In genomic region chr22:37906364-37907008, GRCh38 we compare ENCODE assay signal across 6 cellular contexts. TPM values are rescaled to one million over a fixed set of nuclear protein-coding genes. Genes with fewer than 3 reads are reported as not detected.
DNase-seq lines count a peak whose midpoint lies in the region; ATAC-seq and TF ChIP-seq lines count a peak whose summit lies in the region.

No MANE protein-coding gene starts in this region.

- no peaks in the 10 kb centered on the region; the same call in 1 of the 2 replicates for H3K79me2 ChIP-seq in GM23338 (replicated peaks; ENCODE audit: insufficient read depth)

- peaks cover 12% of the 10 kb centered on the region for H3K27me3 Mint-ChIP-seq in GM23338 (ENCODE audit: insufficient read depth, low read depth, poor library complexity)
- H3K27me3 Mint-ChIP-seq in activated CD4-positive, alpha-beta T cell treated with anti-CD3 and anti-CD28 coated beads for 36 hours = no peaks in the 10 kb centered on the region
- H3K27me3 Mint-ChIP-seq in glutamatergic neuron (ENCODE audit: unreplicated experiment) = peaks cover 24% of the 10 kb centered on the region

- no peaks in the 10 kb centered on the region for H3K36me3 ChIP-seq in GM23338 (ENCODE audit: insufficient read depth)
- H3K36me3 ChIP-seq in stomach smooth muscle (ENCODE audit: control insufficient read depth in 2 of 2, insufficient read depth in 2 of 2, low read length in 2 of 2) = peaks cover 0 to 4% of the 10 kb centered on the region in 2 donors

- CTCF ChIA-PET in AG04450 (lab: Charles Lee) = interaction anchor here (0.6 to 3.4 kb wide), 4 partner anchors 19 to 28 kb away, joined by 3 to 25 read pairs (median 4); no protein-coding TSS in a partner anchor
- CTCF ChIA-PET in activated CD4-positive, alpha-beta T cell treated with anti-CD3 and anti-CD28 coated beads for 36 hours (lab: Charles Lee) = interaction anchor here (0.6 to 2.1 kb wide), 8 partner anchors 9 to 99 kb away, joined by 3 to 14 read pairs (median 4); partner anchors contain the start of gene GCAT

- H3K4me2 ChIP-seq in GM23338 = peak overlapping the region; percentile 89

- H3K4me3 Mint-ChIP-seq in GM23338 (peak overlapping the region; percentile 77), glutamatergic neuron (ENCODE audit: unreplicated experiment) (peak overlapping the region; percentile 93)
- peak overlapping the region; percentile 71 for H3K4me3 Mint-ChIP-seq in activated CD4-positive, alpha-beta T cell treated with anti-CD3 and anti-CD28 coated beads for 36 hours

- H2AFZ ChIP-seq in GM23338 = peak overlapping the region; percentile 59; the same call in 1 of the 2 replicates

- H4K20me1 ChIP-seq in GM23338 (replicated peaks; ENCODE audit: insufficient read depth) = no peaks in the 10 kb centered on the region; the same call in 1 of the 2 replicates

- H3K27ac Mint-ChIP-seq in GM23338 = no peak overlapping the region
- H3K27ac Mint-ChIP-seq in activated CD4-positive, alpha-beta T cell treated with anti-CD3 and anti-CD28 coated beads for 36 hours = no peak overlapping the region
- peak overlapping the region; percentile 90 for H3K27ac Mint-ChIP-seq in glutamatergic neuron (ENCODE audit: unreplicated experiment)

- H3F3A ChIP-seq in GM23338 (replicated peaks; ENCODE audit: low read depth) = peaks cover 21% of the 10 kb centered on the region

- peak; percentile 8; the same call in 2 of the 3 replicates for ATAC-seq in GM23338
- ATAC-seq in activated CD4-positive, alpha-beta T cell treated with anti-CD3 and anti-CD28 coated beads for 36 hours = peak; percentile 32

- H3K4me1 ChIP-seq in GM23338 (ENCODE audit: insufficient read depth) = peaks cover 27% of the 10 kb centered on the region
- H3K4me1 ChIP-seq in stomach smooth muscle (ENCODE audit: control insufficient read depth, insufficient read depth, low read length) = peaks cover 55% of the 10 kb centered on the region

- H3K36me3 Mint-ChIP-seq in GM23338 (ENCODE audit: low read depth) (peaks cover 4% of the 10 kb centered on the region; the same call in 1 of the 3 replicates), glutamatergic neuron (ENCODE audit: unreplicated experiment) (no peaks in the 10 kb centered on the region)
- no peaks in the 10 kb centered on the region for H3K36me3 Mint-ChIP-seq in activated CD4-positive, alpha-beta T cell treated with anti-CD3 and anti-CD28 coated beads for 36 hours (ENCODE audit: low read depth)

- POLR2A ChIA-PET in AG04450 (lab: Yijun Ruan, JAX) = interaction anchor here (0.6 to 2.8 kb wide), 6 partner anchors 10 to 47 kb away, joined by 3 to 13 read pairs (median 6); partner anchors contain the start of genes C22orf23 and POLR2F
- POLR2A ChIA-PET in activated CD4-positive, alpha-beta T cell treated with anti-CD3 and anti-CD28 coated beads for 36 hours (lab: Charles Lee) = interaction anchor here (0.9 to 1.3 kb wide), 3 partner anchors 10 to 60 kb away, joined by 3 read pairs; no protein-coding TSS in a partner anchor

- peaks cover 37% of the 10 kb centered on the region for H3K4me1 Mint-ChIP-seq in GM23338
- H3K4me1 Mint-ChIP-seq in activated CD4-positive, alpha-beta T cell treated with anti-CD3 and anti-CD28 coated beads for 36 hours = peaks cover 21% of the 10 kb centered on the region
- H3K4me1 Mint-ChIP-seq in glutamatergic neuron (ENCODE audit: low read depth, unreplicated experiment) = peaks cover 34% of the 10 kb centered on the region

- no peak for DNase-seq in AG04450 (ENCODE audit: low read depth, low spot score)
- peak; percentile 67 for DNase-seq in GM23338 (ENCODE audit: low spot score)
- DNase-seq in activated CD4-positive, alpha-beta T cell treated with anti-CD3 and anti-CD28 coated beads for 36 hours = peak; percentile 55
- peak; percentile 53 for DNase-seq in glutamatergic neuron
- no peak for DNase-seq in HuH-7.5 (ENCODE audit: low spot score)

- intact Hi-C loops in activated CD4-positive, alpha-beta T cell treated with anti-CD3 and anti-CD28 coated beads for 36 hours (cut with DNase I, micrococcal nuclease) = loop anchor here (1.0 to 5.0 kb wide), 8 partner anchors 28 to 664 kb away; partner anchors contain the start of genes C22orf23 (in 2 of the 2), POLR2F (in 2 of the 2), ANKRD54 (in 1 of the 2) and DMC1 (in 1 of the 2)

- H3K4me3 ChIP-seq in AG04450 (ENCODE audit: low read depth, low read length) (peak overlapping the region; percentile 73), GM23338 (peak overlapping the region; percentile 75), stomach smooth muscle (ENCODE audit: low read length in 2 of 2) (peak overlapping the region; percentile 74 to 88)

- no peak for TF ChIP-seq CTCF in AG04450 (IDR thresholded peaks at IDR 0.05; ENCODE audit: low read depth, low read length)
- no peak for TF ChIP-seq CTCF in GM23338 (conservative IDR thresholded peaks at IDR 0.05; ENCODE audit: low read depth in 2 of 2)
- no peak for TF ChIP-seq CTCF in glutamatergic neuron (IDR thresholded peaks at IDR 0.05; ENCODE audit: partially characterized antibody, unreplicated experiment)

- H3K27ac ChIP-seq in AG04450 (ENCODE audit: low read depth, low read length) (peak overlapping the region; percentile 57), GM23338 (ENCODE audit: low read depth) (no peak overlapping the region), stomach smooth muscle (ENCODE audit: low read length) (peak overlapping the region; percentile 90)

- H3K27me3 ChIP-seq in AG04450 (ENCODE audit: control insufficient read depth, insufficient read depth, low read length) (no peaks in the 10 kb centered on the region), GM23338 (ENCODE audit: insufficient read depth) (no peaks in the 10 kb centered on the region), stomach smooth muscle (ENCODE audit: control insufficient read depth in 1 of 2, insufficient read depth in 2 of 2, low read length in 2 of 2) (no peaks in the 10 kb centered on the region)

- peaks cover 7% of the 10 kb centered on the region; the same call in 1 of the 2 replicates for H3K9me2 ChIP-seq in GM23338 (ENCODE audit: insufficient read depth)

- H3K9me3 Mint-ChIP-seq in GM23338 = no peaks in the 10 kb centered on the region; the same call in 2 of the 3 replicates
- no peaks in the 10 kb centered on the region for H3K9me3 Mint-ChIP-seq in activated CD4-positive, alpha-beta T cell treated with anti-CD3 and anti-CD28 coated beads for 36 hours (ENCODE audit: low read depth)
- peaks cover 12% of the 10 kb centered on the region for H3K9me3 Mint-ChIP-seq in glutamatergic neuron (ENCODE audit: unreplicated experiment)

- peak overlapping the region; percentile 84 to 92 for H3K9ac ChIP-seq in stomach smooth muscle (ENCODE audit: low read length in 2 of 2)

- H3K9me3 ChIP-seq in AG04450 (ENCODE audit: control insufficient read depth, insufficient read depth, low read length) = no peaks in the 10 kb centered on the region
- H3K9me3 ChIP-seq in stomach smooth muscle (ENCODE audit: control insufficient read depth in 2 of 2, low read length in 2 of 2) = no peaks in the 10 kb centered on the region

TF ChIP-seq in GM23338, 12 proteins besides CTCF, POLR2A, EP300 and RAD21 (continues in another document):
- TF ChIP-seq EZH2phosphoT487 (IDR thresholded peaks at IDR 0.05; ENCODE audit: unreplicated experiment) = no peak
- TF ChIP-seq ZNF331 (CRISPR knock-in tag; IDR thresholded peaks at IDR 0.05; ENCODE audit: low read depth) = no peak
- no peak for TF ChIP-seq NANOG (IDR thresholded peaks at IDR 0.05; ENCODE audit: borderline replicate concordance)
- TF ChIP-seq POLR2AphosphoS5 (IDR thresholded peaks at IDR 0.05; ENCODE audit: low read depth) = no peak
- TF ChIP-seq, protein P1, sequence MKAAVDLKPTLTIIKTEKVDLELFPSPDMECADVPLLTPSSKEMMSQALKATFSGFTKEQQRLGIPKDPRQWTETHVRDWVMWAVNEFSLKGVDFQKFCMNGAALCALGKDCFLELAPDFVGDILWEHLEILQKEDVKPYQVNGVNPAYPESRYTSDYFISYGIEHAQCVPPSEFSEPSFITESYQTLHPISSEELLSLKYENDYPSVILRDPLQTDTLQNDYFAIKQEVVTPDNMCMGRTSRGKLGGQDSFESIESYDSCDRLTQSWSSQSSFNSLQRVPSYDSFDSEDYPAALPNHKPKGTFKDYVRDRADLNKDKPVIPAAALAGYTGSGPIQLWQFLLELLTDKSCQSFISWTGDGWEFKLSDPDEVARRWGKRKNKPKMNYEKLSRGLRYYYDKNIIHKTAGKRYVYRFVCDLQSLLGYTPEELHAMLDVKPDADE (IDR thresholded peaks at IDR 0.05) = no peak

RNA-seq across cellular contexts. Expression of gene MICALL1, which starts 0.4 kb away (rescaled TPM):
- 12.1 and 12.9 TPM in 2 replicates for polyA plus RNA-seq in AG04450 (2011; rRNA removed)
- 22.5 and 23.1 TPM in 2 replicates for polyA minus RNA-seq in AG04450 (2011; rRNA and poly(A)+ RNA removed)
- total RNA-seq in GM23338 (2014; rRNA removed; shearing (Covaris generic)) = 33.1 and 34.8 TPM in 2 replicates
- 4.8 and 5.9 TPM in 2 replicates for polyA plus RNA-seq in GM23338 (2016; fragmentation: Nextera tagmentation; extraction: Ambion mirVana)
- 10 to 100 TPM; 11.2 to 11.8 TPM for total RNA-seq in activated CD4-positive, alpha-beta T cell treated with anti-CD3 and anti-CD28 coated beads for 36 hours
- total RNA-seq in glutamatergic neuron (ENCODE audit: unreplicated experiment) = 133 TPM

RNA-seq across cellular contexts. Expression of gene C22orf23, which starts 46.9 kb away (rescaled TPM):
- 0.45 and 0.55 TPM in 2 replicates for polyA plus RNA-seq in AG04450 (2011; rRNA removed)
- polyA minus RNA-seq in AG04450 (2011; rRNA and poly(A)+ RNA removed) = 0.64 TPM in 1 of 2 replicates, not detected in the other
- total RNA-seq in GM23338 (2014; rRNA removed; shearing (Covaris generic)) = 0.38 TPM in 1 of 2 replicates, not detected in the other
- 0.64 TPM in 1 of 2 replicates, not detected in the other for polyA plus RNA-seq in GM23338 (2016; fragmentation: Nextera tagmentation; extraction: Ambion mirVana)
- under 1 TPM in 1 of 2 experiments, not detected in 1; 0.16 TPM for total RNA-seq in activated CD4-positive, alpha-beta T cell treated with anti-CD3 and anti-CD28 coated beads for 36 hours
- total RNA-seq in glutamatergic neuron (ENCODE audit: unreplicated experiment) = 0.64 TPM

RNA-seq across cellular contexts. Expression of gene POLR2F, which starts 47.0 kb away (rescaled TPM):
- polyA plus RNA-seq in AG04450 (2011; rRNA removed) (87.4 and 89.8 TPM in 2 replicates), GM23338 (2016; fragmentation: Nextera tagmentation; extraction: Ambion mirVana) (429 and 450 TPM in 2 replicates)
- 20.0 and 27.4 TPM in 2 replicates for polyA minus RNA-seq in AG04450 (2011; rRNA and poly(A)+ RNA removed)
- total RNA-seq in GM23338 (2014; rRNA removed; shearing (Covaris generic)) = 64.6 and 144 TPM in 2 replicates
- 10 to 100 TPM; 70.5 to 77.8 TPM for total RNA-seq in activated CD4-positive, alpha-beta T cell treated with anti-CD3 and anti-CD28 coated beads for 36 hours
- total RNA-seq in glutamatergic neuron (ENCODE audit: unreplicated experiment) = 68.3 TPM

RNA-seq across cellular contexts. Expression of gene EIF3L, which starts 57.3 kb away (rescaled TPM):
- polyA plus RNA-seq in AG04450 (2011; rRNA removed) (833 and 867 TPM in 2 replicates), GM23338 (2016; fragmentation: Nextera tagmentation; extraction: Ambion mirVana) (430 and 466 TPM in 2 replicates)
- polyA minus RNA-seq in AG04450 (2011; rRNA and poly(A)+ RNA removed) = 654 and 673 TPM in 2 replicates
- 420 and 459 TPM in 2 replicates for total RNA-seq in GM23338 (2014; rRNA removed; shearing (Covaris generic))
- total RNA-seq in activated CD4-positive, alpha-beta T cell treated with anti-CD3 and anti-CD28 coated beads for 36 hours = 100 to 1,000 TPM; 632 to 670 TPM
- total RNA-seq in glutamatergic neuron (ENCODE audit: unreplicated experiment) = 526 TPM

Comparison
In these comparisons a context has a peak if more than half of its experiments do, and no peak if none do; other contexts are left out.
1. DNase-seq: peak in GM23338 (single experiment), activated CD4-positive, alpha-beta T cell treated with anti-CD3 and anti-CD28 coated beads for 36 hours (single experiment) and glutamatergic neuron (single experiment); none in AG04450 (single experiment) and HuH-7.5 (single experiment).
2. Peak in every context shown above with its lines, with median percentiles within 50 percentile points of each other: H3K4me3 ChIP-seq and H3K4me3 Mint-ChIP-seq.